Comparison of ENCODE assay signal across 8 cellular contexts in genomic region chr9:110125207-110125751, GRCh38.
DNase-seq lines count a peak whose midpoint lies in the region; ATAC-seq and TF ChIP-seq lines count a peak whose summit lies in the region.

No MANE protein-coding gene starts in this region.

- H3K9me3 ChIP-seq in left ventricle myocardium inferior (replicated peaks), result no peaks in the 10 kb centered on the region

- H3K36me3 ChIP-seq in left ventricle myocardium inferior (no peaks in the 10 kb centered on the region), rectal smooth muscle tissue (ENCODE audit: control insufficient read depth, insufficient read depth, low read length) (no peaks in the 10 kb centered on the region)

- no peaks in the 10 kb centered on the region for H3K9me3 Mint-ChIP-seq in activated T-helper 1 cell treated with anti-CD3 and anti-CD28 coated beads, Interleukin-12 subunit alpha, Interleukin-12 subunit beta, Interleukin-2, Interleukin-4 antibody, amounts not matched to agents 30 ng/mL and 10 ng/mL and 1 ng/mL, durations not matched to agents 14 hours and 24 hours and 36 hours

- peak; percentile 97 for DNase-seq in ELF-1 (ENCODE audit: low read depth, low spot score)
- no peak for DNase-seq in activated T-helper 1 cell treated with anti-CD3 and anti-CD28 coated beads, Interleukin-12 subunit alpha, Interleukin-12 subunit beta, Interleukin-2, Interleukin-4 antibody, amounts not matched to agents 30 ng/mL and 10 ng/mL and 1 ng/mL, durations not matched to agents 14 hours and 24 hours and 36 hours (ENCODE audit: low spot score)
- peak; percentile 86 for DNase-seq in left ventricle myocardium inferior
- DNase-seq in DMS153 treated with DMSO at 0.1 percent for 48 hours (lab: John Stamatoyannopoulos, UW; ENCODE audit: unreplicated experiment), result no peak

- no peak for TF ChIP-seq CTCF in left ventricle myocardium inferior (IDR thresholded peaks at IDR 0.05; ENCODE audit: borderline replicate concordance)

- no peaks in the 10 kb centered on the region for H3K27me3 ChIP-seq in left ventricle myocardium inferior (ENCODE audit: low read depth)
- no peaks in the 10 kb centered on the region for H3K27me3 ChIP-seq in rectal smooth muscle tissue (ENCODE audit: control insufficient read depth, insufficient read depth, low read length)

- H3K36me3 Mint-ChIP-seq in activated T-helper 1 cell treated with anti-CD3 and anti-CD28 coated beads, Interleukin-12 subunit alpha, Interleukin-12 subunit beta, Interleukin-2, Interleukin-4 antibody, amounts not matched to agents 30 ng/mL and 10 ng/mL and 1 ng/mL, durations not matched to agents 14 hours and 24 hours and 36 hours (ENCODE audit: low read depth), result peaks cover 20% of the 10 kb centered on the region

- peak overlapping the region; percentile 74 for H3K27ac Mint-ChIP-seq in activated T-helper 1 cell treated with anti-CD3 and anti-CD28 coated beads, Interleukin-12 subunit alpha, Interleukin-12 subunit beta, Interleukin-2, Interleukin-4 antibody, amounts not matched to agents 30 ng/mL and 10 ng/mL and 1 ng/mL, durations not matched to agents 14 hours and 24 hours and 36 hours

- intact Hi-C loops in activated T-helper 1 cell treated with anti-CD3 and anti-CD28 coated beads, Interleukin-12 subunit alpha, Interleukin-12 subunit beta, Interleukin-2, Interleukin-4 antibody, amounts not matched to agents 30 ng/mL and 10 ng/mL and 1 ng/mL, durations not matched to agents 14 hours and 24 hours and 36 hours (cut with micrococcal nuclease), result no loop called here
- intact Hi-C loops in left ventricle myocardium inferior (cut with micrococcal nuclease), result no loop called here

- peak overlapping the region; percentile 66 for H3K9ac ChIP-seq in rectal smooth muscle tissue (ENCODE audit: low read length)

- ATAC-seq in HG03025 (IDR thresholded peaks at IDR 0.05; ENCODE audit: low FRiP score, unreplicated experiment) (no peak), HG03108 (IDR thresholded peaks at IDR 0.05; ENCODE audit: unreplicated experiment) (no peak), HG02970 (IDR thresholded peaks at IDR 0.05; ENCODE audit: low FRiP score, unreplicated experiment) (no peak)

- H3K27ac ChIP-seq in left ventricle myocardium inferior (replicated peaks) (peak overlapping the region; percentile 88), rectal smooth muscle tissue (ENCODE audit: low read depth, low read length) (peak overlapping the region; percentile 95)

- peak overlapping the region; percentile 42 for H3K4me3 Mint-ChIP-seq in activated T-helper 1 cell treated with anti-CD3 and anti-CD28 coated beads, Interleukin-12 subunit alpha, Interleukin-12 subunit beta, Interleukin-2, Interleukin-4 antibody, amounts not matched to agents 30 ng/mL and 10 ng/mL and 1 ng/mL, durations not matched to agents 14 hours and 24 hours and 36 hours

- H3K27me3 Mint-ChIP-seq in activated T-helper 1 cell treated with anti-CD3 and anti-CD28 coated beads, Interleukin-12 subunit alpha, Interleukin-12 subunit beta, Interleukin-2, Interleukin-4 antibody, amounts not matched to agents 30 ng/mL and 10 ng/mL and 1 ng/mL, durations not matched to agents 14 hours and 24 hours and 36 hours (ENCODE audit: insufficient read depth), result no peaks in the 10 kb centered on the region

- H3K4me3 ChIP-seq in left ventricle myocardium inferior (peak overlapping the region; percentile 65), rectal smooth muscle tissue (ENCODE audit: low read length) (peak overlapping the region; percentile 66)

- H3K4me1 ChIP-seq in left ventricle myocardium inferior (peaks cover 97% of the 10 kb centered on the region), rectal smooth muscle tissue (ENCODE audit: control insufficient read depth, insufficient read depth, low read length) (peaks cover 43% of the 10 kb centered on the region)

- H3K4me1 Mint-ChIP-seq in activated T-helper 1 cell treated with anti-CD3 and anti-CD28 coated beads, Interleukin-12 subunit alpha, Interleukin-12 subunit beta, Interleukin-2, Interleukin-4 antibody, amounts not matched to agents 30 ng/mL and 10 ng/mL and 1 ng/mL, durations not matched to agents 14 hours and 24 hours and 36 hours (ENCODE audit: low read depth), result peaks cover 73% of the 10 kb centered on the region

Comparison
In these comparisons a context has a peak if more than half of its experiments do, and no peak if none do; other contexts are left out.
1. DNase-seq: peak in ELF-1 (single experiment) and left ventricle myocardium inferior (single experiment); none in activated T-helper 1 cell treated with anti-CD3 and anti-CD28 coated beads, Interleukin-12 subunit alpha, Interleukin-12 subunit beta, Interleukin-2, Interleukin-4 antibody, amounts not matched to agents 30 ng/mL and 10 ng/mL and 1 ng/mL, durations not matched to agents 14 hours and 24 hours and 36 hours (single experiment) and DMS153 treated with DMSO at 0.1 percent for 48 hours (single experiment).